In genomic region chr7:48004598-48004997, GRCh38 we compare ENCODE assay signal across 21 cellular contexts. TPM values are rescaled to one million over a fixed set of nuclear protein-coding genes. Genes with fewer than 3 reads are reported as not detected.
DNase-seq lines count a peak whose midpoint lies in the region; ATAC-seq and TF ChIP-seq lines count a peak whose summit lies in the region.
"Had no signal": no experiment of that assay in that cellular context is flagged by ENCODE, and none has a peak within 500 bp of the region (broad histone marks: within the 10 kb centered on the region; RNA-seq: fewer than 3 reads in every experiment).

No MANE protein-coding gene starts in this region.

- H3K9ac ChIP-seq in mammary epithelial cell (ENCODE audit: insufficient read depth, low read length), result no peak overlapping the region

- H3K36me3 ChIP-seq in mammary epithelial cell (ENCODE audit: insufficient read depth, low read length), result no peaks in the 10 kb centered on the region
- H3K36me3 ChIP-seq: gastroesophageal sphincter, right lobe of liver had no signal

- intact Hi-C loops in mammary epithelial cell (cut with micrococcal nuclease) (no loop called here), MCF 10A (cut with micrococcal nuclease) (no loop called here)

- H3K4me3 ChIP-seq in mammary epithelial cell (replicated peaks in 1 of 3; ENCODE audit: insufficient read depth in 1 of 3, low read depth in 2 of 3, low read length in 3 of 3), result no peak overlapping the region
- H3K4me3 ChIP-seq: gastroesophageal sphincter, K562, right lobe of liver had no signal

- POLR2A ChIA-PET in MCF 10A (lab: Yijun Ruan, JAX), result no interaction called here

- H3K4me1 ChIP-seq in mammary epithelial cell (ENCODE audit: insufficient read depth, low read length), result peaks cover 4% of the 10 kb centered on the region
- H3K4me1 ChIP-seq: gastroesophageal sphincter, right lobe of liver had no signal

- in situ Hi-C loops in mammary epithelial cell (cut with MboI; ENCODE audit: low sequenced_read_pairs in 2 of 2), result no loop called here

- no peak overlapping the region for H3K27ac Mint-ChIP-seq in MCF 10A (ENCODE audit: low read depth, unreplicated experiment)
- H3K27ac Mint-ChIP-seq: activated CD4-positive, alpha-beta memory T cell treated with anti-CD3 and anti-CD28 coated beads for 36 hours; memory B cell had no signal

- TF ChIP-seq CTCF in mammary epithelial cell (conservative IDR thresholded peaks at IDR 0.05 in 1 of 2, IDR thresholded peaks at IDR 0.05 in 1 of 2; ENCODE audit: extremely low read depth in 1 of 2, insufficient read depth in 1 of 2, low read depth in 1 of 2, low read length in 2 of 2), result no peak
- no peak for TF ChIP-seq CTCF in MCF 10A (IDR thresholded peaks at IDR 0.05; ENCODE audit: unreplicated experiment)

- no peaks in the 10 kb centered on the region for H3K36me3 Mint-ChIP-seq in MCF 10A (ENCODE audit: insufficient read depth, unreplicated experiment)
- H3K36me3 Mint-ChIP-seq: activated CD4-positive, alpha-beta memory T cell treated with anti-CD3 and anti-CD28 coated beads for 36 hours; memory B cell had no signal

- DNase-seq in mammary epithelial cell, result no peak
- no peak for DNase-seq in MCF 10A (ENCODE audit: unreplicated experiment)
- DNase-seq in NAMALWA (ENCODE audit: low spot score), result peak; percentile 52
- no peak for DNase-seq in HK-2 (ENCODE audit: unreplicated experiment)
- no peak for DNase-seq in activated naive CD4-positive, alpha-beta T cell (lab: John Stamatoyannopoulos, UW)
- no peak for DNase-seq in LoVo (ENCODE audit: low spot score)
- DNase-seq: activated CD4-positive, alpha-beta memory T cell treated with anti-CD3 and anti-CD28 coated beads for 36 hours; amniotic stem cell; NCI-H345; OCI-M1; right lobe of liver; stimulated activated CD4-positive, alpha-beta T cell treated with anti-CD3 and anti-CD28 coated beads, Interleukin-2, amount 100 ng/mL, for 24 hours had no signal

- no peak overlapping the region for H3K4me2 ChIP-seq in mammary epithelial cell (ENCODE audit: insufficient read depth, low read depth, low read length)

- no peak overlapping the region for H3K27ac ChIP-seq in mammary epithelial cell (ENCODE audit: insufficient read depth, low read depth, low read length)
- H3K27ac ChIP-seq: epithelial cell of prostate, gastroesophageal sphincter, HL-60, right lobe of liver had no signal

- dilution Hi-C loops in mammary epithelial cell (cut with HindIII; ENCODE audit: low sequenced_read_pairs), result no loop called here

- H3K9me3 ChIP-seq in mammary epithelial cell (replicated peaks; ENCODE audit: insufficient read depth, low read length), result no peaks in the 10 kb centered on the region
- H3K9me3 ChIP-seq: gastroesophageal sphincter, right lobe of liver had no signal

- no TSS peak for BruUV-seq in mammary epithelial cell (replicated peaks; lab: Mats Ljungman, UMichigan)
- no TSS peak for BruUV-seq in MCF 10A (replicated peaks; lab: Mats Ljungman, UMichigan)

- ATAC-seq in HG02642 (IDR thresholded peaks at IDR 0.05; ENCODE audit: poor library complexity, unreplicated experiment) (peak; percentile 57), HG02840 (IDR thresholded peaks at IDR 0.05; ENCODE audit: low FRiP score, unreplicated experiment) (no peak)
- ATAC-seq: gastroesophageal sphincter, K562, right lobe of liver had no signal

- H2AFZ ChIP-seq in mammary epithelial cell (ENCODE audit: low read depth, low read length), result peak overlapping the region; percentile 34

- H4K20me1 ChIP-seq in mammary epithelial cell (ENCODE audit: insufficient read depth, low read length), result no peaks in the 10 kb centered on the region

- CTCF ChIA-PET in mammary epithelial cell (lab: Charles Lee; ENCODE audit: low non-redundant PET) (no interaction called here), MCF 10A (lab: Yijun Ruan, JAX) (interaction anchor here (0.6 to 2.2 kb wide), 3 partner anchors 28 to 117 kb away, joined by 3 to 6 read pairs (median 4); no protein-coding TSS in a partner anchor)

- no peaks in the 10 kb centered on the region for H3K9me3 Mint-ChIP-seq in MCF 10A (ENCODE audit: unreplicated experiment)
- H3K9me3 Mint-ChIP-seq: activated CD4-positive, alpha-beta memory T cell treated with anti-CD3 and anti-CD28 coated beads for 36 hours; memory B cell had no signal

- no peaks in the 10 kb centered on the region for H3K79me2 ChIP-seq in mammary epithelial cell (ENCODE audit: insufficient read depth, low read length)

- H3K4me3 Mint-ChIP-seq in MCF 10A (ENCODE audit: unreplicated experiment), result no peak overlapping the region
- H3K4me3 Mint-ChIP-seq: activated CD4-positive, alpha-beta memory T cell treated with anti-CD3 and anti-CD28 coated beads for 36 hours; memory B cell had no signal

- no peaks in the 10 kb centered on the region for H3K27me3 Mint-ChIP-seq in MCF 10A (ENCODE audit: insufficient read depth, unreplicated experiment)
- H3K27me3 Mint-ChIP-seq: activated CD4-positive, alpha-beta memory T cell treated with anti-CD3 and anti-CD28 coated beads for 36 hours had no signal

- 32% methylated on average over 5 of the region's 5 CpGs for WGBS in mammary epithelial cell (ENCODE audit: low coverage, missing lambda C conversion rate)

- H3K4me1 Mint-ChIP-seq in MCF 10A (ENCODE audit: insufficient read depth, unreplicated experiment), result peaks cover 10% of the 10 kb centered on the region
- H3K4me1 Mint-ChIP-seq: memory B cell had no signal

- H3K27me3 ChIP-seq in mammary epithelial cell (ENCODE audit: insufficient read depth, low read length), result no peaks in the 10 kb centered on the region
- H3K27me3 ChIP-seq: right lobe of liver had no signal

RNA-seq across cellular contexts. Expression of gene SUN3, which starts 24.3 kb away (rescaled TPM):
- total RNA-seq in mammary epithelial cell (under 1 TPM in 1 of 2 donors, not detected in 1; 0.45 TPM), MCF 10A (2022) (0.22 TPM in 1 of 2 replicates, not detected in the other)
- 0.16 TPM for polyA plus RNA-seq in mammary epithelial cell
- not detected for polyA minus RNA-seq in mammary epithelial cell
- total RNA-seq: activated CD4-positive, alpha-beta memory T cell treated with anti-CD3 and anti-CD28 coated beads for 36 hours; gastroesophageal sphincter; K562; right lobe of liver; temporal lobe had no signal

RNA-seq across cellular contexts. Expression of gene HUS1, which starts 25.2 kb away (rescaled TPM):
- total RNA-seq in mammary epithelial cell, result 10 to 100 TPM; 31.3 to 36.8 TPM
- polyA plus RNA-seq in mammary epithelial cell, result 23.2 TPM
- 12.4 TPM for polyA minus RNA-seq in mammary epithelial cell
- total RNA-seq in MCF 10A (2022), result 39.9 and 42.8 TPM in 2 replicates

RNA-seq across cellular contexts. Expression of gene C7orf57, which starts 30.7 kb away (rescaled TPM):
- total RNA-seq in mammary epithelial cell, result 1 to 10 TPM in 1 of 2 donors, under 1 TPM in 1; 0.67 to 2.0 TPM
- 1.1 TPM for polyA plus RNA-seq in mammary epithelial cell
- polyA minus RNA-seq in mammary epithelial cell, result not detected
- 0.37 and 0.52 TPM in 2 replicates for total RNA-seq in MCF 10A (2022)
- total RNA-seq: gastroesophageal sphincter, K562, right lobe of liver had no signal
- polyA plus RNA-seq: K562 had no signal

RNA-seq across cellular contexts. Expression of gene PKD1L1, which starts 56.3 kb away (rescaled TPM):
- total RNA-seq in mammary epithelial cell (under 1 TPM in 1 of 2 donors, not detected in 1; 0.17 TPM), MCF 10A (2022) (0.25 TPM in 1 of 2 replicates, not detected in the other)
- 0.09 TPM for polyA plus RNA-seq in mammary epithelial cell
- polyA minus RNA-seq in mammary epithelial cell, result not detected
- total RNA-seq: A172 had no signal
